ENCODE assay signal across 23 cellular contexts in the genomic region with DNA sequence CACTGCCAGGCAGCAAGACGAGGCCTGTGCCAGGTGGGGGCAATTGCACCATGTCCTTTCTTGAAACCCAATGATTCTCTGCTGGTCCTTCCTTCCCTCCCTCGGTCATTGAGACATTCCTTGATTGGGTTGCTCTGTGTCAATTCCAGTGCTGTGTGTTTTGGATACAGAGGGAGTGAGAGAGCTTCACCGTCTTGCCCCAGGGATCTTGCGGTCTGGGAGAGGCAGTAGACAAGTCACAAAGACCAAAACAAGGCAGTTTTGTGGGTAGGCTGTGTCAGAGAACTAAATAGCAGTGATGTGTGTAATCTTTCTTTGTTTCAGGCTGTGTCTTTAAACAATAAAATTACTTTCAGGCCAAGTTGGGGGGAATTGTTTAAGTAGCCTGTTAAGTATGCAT. TPM values are rescaled to one million over a fixed set of nuclear protein-coding genes. Genes with fewer than 3 reads are reported as not detected.
DNase-seq lines count a peak whose midpoint lies in the region; ATAC-seq, FAIRE-seq and TF ChIP-seq lines count a peak whose summit lies in the region.
"Had no signal": no experiment of that assay in that cellular context is flagged by ENCODE, and none has a peak within 500 bp of the region (broad histone marks: within the 10 kb centered on the region; RNA-seq: fewer than 3 reads in every experiment).

No MANE protein-coding gene starts in this region.

- POLR2A ChIA-PET in HepG2 (lab: Yijun Ruan, JAX): interaction anchor here (1.1 kb wide), 1 partner anchor 17 kb away, joined by 3 read pairs; no protein-coding TSS in a partner anchor

- BruUV-seq in HepG2 (replicated peaks; lab: Mats Ljungman, UMichigan): no TSS peak

- H3K4me3 ChIP-seq in gastrocnemius medialis (no peak overlapping the region), coronary artery (no peak overlapping the region), HepG2 (replicated peaks in 1 of 3; ENCODE audit: insufficient read depth in 1 of 3, low read depth in 2 of 3, low read length in 3 of 3) (no peak overlapping the region)
- H3K4me3 ChIP-seq: cardiac muscle cell, gastroesophageal sphincter, GM23248, left ventricle myocardium inferior, pancreas, PC-9, spleen had no signal

- H3K27me3 Mint-ChIP-seq in T-helper 17 cell: no peaks in the 10 kb centered on the region
- H3K27me3 Mint-ChIP-seq: activated naive CD8-positive, alpha-beta T cell treated with anti-CD3 and anti-CD28 coated beads for 36 hours had no signal

- peak; percentile 92 for DNase-seq in HPDE6-E6E7 (ENCODE audit: extremely low spot score)
- peak; percentile 75 for DNase-seq in astrocyte of the hippocampus (ENCODE audit: low read depth, low spot score)
- DNase-seq in foreskin melanocyte: peak; percentile 96
- no peak for DNase-seq in gastrocnemius medialis
- no peak for DNase-seq in LoVo (ENCODE audit: low spot score)
- DNase-seq in T-helper 17 cell: no peak
- no peak for DNase-seq in coronary artery (ENCODE audit: low spot score)
- no peak for DNase-seq in HepG2 (ENCODE audit: low spot score)
- DNase-seq: activated CD4-positive, alpha-beta T cell treated with anti-CD3 and anti-CD28 coated beads for 4 hours; activated naive CD8-positive, alpha-beta T cell treated with anti-CD3 and anti-CD28 coated beads for 36 hours; BE2C; effector CD4-positive, alpha-beta T cell; GM23248; KBM-7; left ventricle myocardium inferior; NCI-H1092; NCI-H526 treated with DMSO at 0.1 percent for 48 hours; PC-9; spleen had no signal

- H2AFZ ChIP-seq in HepG2 (ENCODE audit: low read length): no peak overlapping the region
- H2AFZ ChIP-seq: GM23248, PC-9 had no signal

- peaks cover 5% of the 10 kb centered on the region for H3K79me2 ChIP-seq in HepG2 (ENCODE audit: insufficient read depth, low read length)

- peaks cover 6% of the 10 kb centered on the region; the same call in 1 of the 2 replicates for H4K20me1 ChIP-seq in HepG2 (ENCODE audit: insufficient read depth, low read length)

- H3K9ac ChIP-seq in HepG2 (ENCODE audit: insufficient read depth, low read depth, low read length): no peak overlapping the region
- H3K9ac ChIP-seq: GM23248 had no signal

- in situ Hi-C loops in gastrocnemius medialis (cut with MboI; ENCODE audit: low sequenced_read_pairs in 4 of 4): no loop called here
- in situ Hi-C loops in HepG2 (cut with HindIII; ENCODE audit: extremely low pct_ligation_motif_present, low pct_unique_long_range_greater_than_20kb): no loop called here

- TF ChIP-seq EP300 in HepG2 (IDR thresholded peaks at IDR 0.05; ENCODE audit: low read depth in 2 of 2, low read length in 2 of 2): no peak
- no peak for TF ChIP-seq EP300 in HepG2 (CRISPR knock-in tag; IDR thresholded peaks at IDR 0.05; ENCODE audit: borderline replicate concordance)

- CTCF ChIA-PET in HepG2 (lab: Yijun Ruan, JAX; ENCODE audit: low intra/inter-chr PET ratio, low total read pairs): no interaction called here

- H3K27ac ChIP-seq in gastrocnemius medialis (peak overlapping the region in 3 of 4 donors; percentile 34 to 73 (median 65)), coronary artery (no peak overlapping the region), HepG2 (ENCODE audit: extremely low read length, insufficient read depth, low read length) (no peak overlapping the region)
- H3K27ac ChIP-seq: cardiac muscle cell, gastroesophageal sphincter, GM23248, left ventricle myocardium inferior, pancreas, PC-9, spleen had no signal

- H3K36me3 ChIP-seq in gastrocnemius medialis (peaks cover 0 to 39% of the 10 kb centered on the region in 2 donors), HepG2 (replicated peaks in 1 of 2; ENCODE audit: control insufficient read depth in 1 of 2, insufficient read depth in 2 of 2, low read length in 2 of 2) (peaks cover 39 to 74% of the 10 kb centered on the region in 2 experiments)

- H3K4me1 ChIP-seq in gastrocnemius medialis (peaks cover 21 to 26% of the 10 kb centered on the region in 2 donors), HepG2 (ENCODE audit: insufficient read depth, low read length) (peaks cover 21% of the 10 kb centered on the region)
- H3K4me1 ChIP-seq: BE2C, gastroesophageal sphincter, pancreas had no signal

- intact Hi-C loops in gastrocnemius medialis (cut with DNase I; ENCODE audit: low total_unique reads): no loop called here
- intact Hi-C loops in HepG2 (cut with micrococcal nuclease; ENCODE audit: unreplicated experiment): no loop called here

- H3K4me1 Mint-ChIP-seq in T-helper 17 cell: peaks cover 18% of the 10 kb centered on the region

- H3K4me3 Mint-ChIP-seq in T-helper 17 cell: no peak overlapping the region
- H3K4me3 Mint-ChIP-seq: activated naive CD8-positive, alpha-beta T cell treated with anti-CD3 and anti-CD28 coated beads for 36 hours had no signal

- no peak for TF ChIP-seq CTCF in gastrocnemius medialis (IDR thresholded peaks at IDR 0.05 in 4 of 5, conservative IDR thresholded peaks at IDR 0.05 in 1 of 5)
- TF ChIP-seq CTCF in coronary artery (IDR thresholded peaks at IDR 0.05): no peak
- TF ChIP-seq CTCF in HepG2 (CRISPR knock-in tag; IDR thresholded peaks at IDR 0.05): no peak

- H3K27me3 ChIP-seq in gastrocnemius medialis (no peaks in the 10 kb centered on the region), HepG2 (ENCODE audit: control insufficient read depth in 1 of 2, insufficient read depth in 2 of 2, low read length in 2 of 2) (no peaks in the 10 kb centered on the region)
- H3K27me3 ChIP-seq: BE2C, cardiac muscle cell, gastroesophageal sphincter, pancreas, spleen had no signal

- no peak for ATAC-seq in gastrocnemius medialis
- ATAC-seq in T-helper 17 cell: no peak
- no peak for ATAC-seq in HepG2
- ATAC-seq: gastroesophageal sphincter, pancreas had no signal

- H3K36me3 Mint-ChIP-seq in T-helper 17 cell (ENCODE audit: low read depth): peaks cover 11% of the 10 kb centered on the region

- no peak overlapping the region for H3K4me2 ChIP-seq in HepG2 (ENCODE audit: low read depth, low read length)
- H3K4me2 ChIP-seq: PC-9 had no signal

- TF ChIP-seq POLR2A in gastrocnemius medialis (IDR thresholded peaks at IDR 0.05) (no peak), HepG2 (IDR thresholded peaks at IDR 0.05; ENCODE audit: insufficient read depth in 1 of 2, low read depth in 2 of 2, low read length in 2 of 2) (no peak)

- FAIRE-seq in HepG2 (lab: Jason Lieb, UNC): no peak
- FAIRE-seq: pancreas, TTC549 had no signal

- no peak overlapping the region for H3K27ac Mint-ChIP-seq in T-helper 17 cell
- H3K27ac Mint-ChIP-seq: activated naive CD8-positive, alpha-beta T cell treated with anti-CD3 and anti-CD28 coated beads for 36 hours had no signal

- H3K9me3 ChIP-seq in gastrocnemius medialis (no peaks in the 10 kb centered on the region), T-helper 17 cell (ENCODE audit: control insufficient read depth, low read length, poor library complexity, severe bottlenecking) (no peaks in the 10 kb centered on the region), HepG2 (ENCODE audit: low read length) (no peaks in the 10 kb centered on the region)
- H3K9me3 ChIP-seq: BE2C, gastroesophageal sphincter, left ventricle myocardium inferior, pancreas, spleen had no signal

- WGBS in HepG2 (ENCODE audit: low lambda C conversion rate): 98% methylated on average over 4 of the region's 4 CpGs

- TF ChIP-seq RAD21 in HepG2 (CRISPR knock-in tag; IDR thresholded peaks at IDR 0.05): no peak

TF ChIP-seq in HepG2, 621 proteins besides CTCF, POLR2A, EP300 and RAD21 (continues in another document):
- TF ChIP-seq, protein P1, sequence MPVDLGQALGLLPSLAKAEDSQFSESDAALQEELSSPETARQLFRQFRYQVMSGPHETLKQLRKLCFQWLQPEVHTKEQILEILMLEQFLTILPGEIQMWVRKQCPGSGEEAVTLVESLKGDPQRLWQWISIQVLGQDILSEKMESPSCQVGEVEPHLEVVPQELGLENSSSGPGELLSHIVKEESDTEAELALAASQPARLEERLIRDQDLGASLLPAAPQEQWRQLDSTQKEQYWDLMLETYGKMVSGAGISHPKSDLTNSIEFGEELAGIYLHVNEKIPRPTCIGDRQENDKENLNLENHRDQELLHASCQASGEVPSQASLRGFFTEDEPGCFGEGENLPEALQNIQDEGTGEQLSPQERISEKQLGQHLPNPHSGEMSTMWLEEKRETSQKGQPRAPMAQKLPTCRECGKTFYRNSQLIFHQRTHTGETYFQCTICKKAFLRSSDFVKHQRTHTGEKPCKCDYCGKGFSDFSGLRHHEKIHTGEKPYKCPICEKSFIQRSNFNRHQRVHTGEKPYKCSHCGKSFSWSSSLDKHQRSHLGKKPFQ (CRISPR knock-in tag; IDR thresholded peaks at IDR 0.05; ENCODE audit: insufficient replicate concordance): no peak
- no peak for TF ChIP-seq FOXK2 (IDR thresholded peaks at IDR 0.05)
- no peak for TF ChIP-seq PCBP2 (optimal IDR thresholded peaks at IDR 0.05; ENCODE audit: low read depth, low read length, poor library complexity, severe bottlenecking)
- no peak for TF ChIP-seq ZNF317 (CRISPR knock-in tag; IDR thresholded peaks at IDR 0.05)
- no peak for TF ChIP-seq ZSCAN20 (CRISPR knock-in tag; IDR thresholded peaks at IDR 0.05; ENCODE audit: borderline replicate concordance)

RNA-seq across cellular contexts. Expression of a gene that starts 38.8 kb away (rescaled TPM):
- total RNA-seq in gastrocnemius medialis: 10 to 100 TPM; 55.4 to 70.2 (median 56.4) TPM
- total RNA-seq in T-helper 17 cell: 10 to 100 TPM; 31.8 to 40.9 TPM
- total RNA-seq in HepG2 (2016; rRNA removed; fragmentation: Illumina TruSeq; extraction: Trizol): 8.6 and 8.9 TPM in 2 replicates
- 2.2 and 3.1 TPM in 2 replicates for total RNA-seq in HepG2 (2016; cell fraction: cytosol; rRNA removed; fragmentation: Illumina TruSeq; extraction: Trizol; ENCODE audit: low read depth)
- total RNA-seq in HepG2 (2016; cell fraction: insoluble cytoplasmic fraction; rRNA removed; fragmentation: Illumina TruSeq; extraction: Trizol): 7.2 and 8.0 TPM in 2 replicates
- total RNA-seq in HepG2 (2016; cell fraction: membrane; rRNA removed; fragmentation: Illumina TruSeq; extraction: Trizol): 11.2 and 13.1 TPM in 2 replicates
- total RNA-seq in HepG2 (2016; cell fraction: nucleus; rRNA removed; fragmentation: Illumina TruSeq; extraction: Trizol): 5.6 and 5.9 TPM in 2 replicates
- 4.6 and 5.1 TPM in 2 replicates for polyA plus RNA-seq in HepG2 (2011; rRNA removed)
- polyA plus RNA-seq in HepG2 (2011; cell fraction: cytosol; rRNA removed): 5.0 and 5.2 TPM in 2 replicates
- 5.8 and 6.6 TPM in 2 replicates for polyA plus RNA-seq in HepG2 (2011; cell fraction: nucleus; rRNA removed)
- 8.0 and 9.4 TPM in 2 replicates for polyA plus RNA-seq in HepG2 (2012)
- polyA plus RNA-seq in HepG2 (2016; cell fraction: cytosol; fragmentation: Illumina TruSeq; extraction: Trizol; ENCODE audit: low read depth): 2.2 and 2.7 TPM in 2 replicates
- polyA plus RNA-seq in HepG2 (2016; cell fraction: insoluble cytoplasmic fraction; fragmentation: Illumina TruSeq; extraction: Trizol; ENCODE audit: low read depth): 10.4 and 13.0 TPM in 2 replicates
- polyA plus RNA-seq in HepG2 (2016; cell fraction: membrane; fragmentation: Illumina TruSeq; extraction: Trizol; ENCODE audit: low read depth): 8.6 and 9.7 TPM in 2 replicates
- polyA plus RNA-seq in HepG2 (2016; cell fraction: nucleus; fragmentation: Illumina TruSeq; extraction: Trizol; ENCODE audit: insufficient read depth, low read depth): 10.6 and 12.8 TPM in 2 replicates
- polyA minus RNA-seq in HepG2 (2011; rRNA and poly(A)+ RNA removed; ENCODE audit: low replicate concordance): 6.9 and 14.2 TPM in 2 replicates
- 3.9 and 5.1 TPM in 2 replicates for polyA minus RNA-seq in HepG2 (2011; cell fraction: cytosol; rRNA and poly(A)+ RNA removed)
- polyA minus RNA-seq in HepG2 (2011; cell fraction: nucleus; rRNA and poly(A)+ RNA removed): 5.9 and 6.6 TPM in 2 replicates

Comparison
In these comparisons a context has a peak if more than half of its experiments do, and no peak if none do; other contexts are left out.
1. DNase-seq: peak in HPDE6-E6E7 (single experiment), astrocyte of the hippocampus (single experiment) and foreskin melanocyte (single experiment); none in gastrocnemius medialis (0 of 2), LoVo (single experiment), T-helper 17 cell (0 of 3), coronary artery (single experiment) and HepG2 (single experiment).
2. H3K27ac ChIP-seq: peak in gastrocnemius medialis (3 of 4); none in coronary artery (0 of 2) and HepG2 (single experiment).